ENCODE assay signal across 9 cellular contexts in genomic region chr14:23005861-23006534, GRCh38. TPM values are rescaled to one million over a fixed set of nuclear protein-coding genes. Genes with fewer than 3 reads are reported as not detected.
DNase-seq lines count a peak whose midpoint lies in the region; ATAC-seq and TF ChIP-seq lines count a peak whose summit lies in the region.
"Had no signal": no experiment of that assay in that cellular context is flagged by ENCODE, and none has a peak within 500 bp of the region (broad histone marks: within the 10 kb centered on the region; RNA-seq: fewer than 3 reads in every experiment).

No MANE protein-coding gene starts in this region.

- ATAC-seq in PC-3 = peak; percentile 3
- no peak for ATAC-seq in GM21619 (IDR thresholded peaks at IDR 0.05; ENCODE audit: unreplicated experiment)
- ATAC-seq in activated CD4-positive, CD25-positive, alpha-beta regulatory T cell treated with anti-CD3 and anti-CD28 coated beads, Interleukin-2, amount 50 U/mL, for 24 hours = no peak
- no peak for ATAC-seq in GM21447 (IDR thresholded peaks at IDR 0.05; ENCODE audit: unreplicated experiment)

- H2AFZ ChIP-seq in PC-3 (ENCODE audit: low read length) = peak overlapping the region; percentile 89

- no peaks in the 10 kb centered on the region for H3K27me3 ChIP-seq in PC-3 (ENCODE audit: low read length)

- peak overlapping the region; percentile 86 for H3K9ac ChIP-seq in PC-3 (ENCODE audit: low read length)

- POLR2A ChIA-PET in PC-3 (lab: Charles Lee; ENCODE audit: unreplicated experiment) = interaction anchor here (0.5 to 1.3 kb wide), 6 partner anchors 11 to 475 kb away, joined by 3 to 8 read pairs (median 4); partner anchors contain the start of genes ACIN1, AJUBA and C14orf119

- BruUV-seq in PC-3 (replicated peaks; lab: Mats Ljungman, UMichigan) = no TSS peak

- H3K4me2 ChIP-seq in PC-3 (ENCODE audit: low read length) = peak overlapping the region; percentile 89

- DNase-seq in GM12865 (ENCODE audit: low read depth) (no peak), PC-3 (peak; percentile 16), epithelial cell of prostate (ENCODE audit: low read depth, low spot score) (no peak), retinal pigment epithelial cell (ENCODE audit: low read depth) (no peak), NCI-H748 treated with DMSO at 0.1 percent for 48 hours (lab: John Stamatoyannopoulos, UW) (no peak)

- TF ChIP-seq CTCF in GM12865 (IDR thresholded peaks at IDR 0.05; ENCODE audit: insufficient read depth, low read depth, low read length, missing control alignments) (no peak), PC-3 (conservative IDR thresholded peaks at IDR 0.05; ENCODE audit: low read depth, low read length) (no peak), retinal pigment epithelial cell (conservative IDR thresholded peaks at IDR 0.05; ENCODE audit: low read depth, low read length) (no peak)

- H4K20me1 ChIP-seq in PC-3 (ENCODE audit: low read length) = no peaks in the 10 kb centered on the region

- H3K27ac ChIP-seq in PC-3 (ENCODE audit: low read length) (peak overlapping the region; percentile 90), epithelial cell of prostate (peak overlapping the region; percentile 82)

- peak overlapping the region; percentile 72 for H3K4me3 ChIP-seq in GM12865 (ENCODE audit: low read depth, low read length)
- H3K4me3 ChIP-seq in PC-3 (ENCODE audit: low read length) = peak overlapping the region; percentile 73
- peak overlapping the region; percentile 78 for H3K4me3 ChIP-seq in retinal pigment epithelial cell (ENCODE audit: low read length)

- H3F3A ChIP-seq in PC-3 (ENCODE audit: low read length, unreplicated experiment) = peaks cover 7% of the 10 kb centered on the region

- peaks cover 4% of the 10 kb centered on the region; the same call in 1 of the 2 replicates for H3K79me2 ChIP-seq in PC-3 (ENCODE audit: low read length)

- H3K9me2 ChIP-seq in PC-3 (replicated peaks; ENCODE audit: low read length) = no peaks in the 10 kb centered on the region

- no peaks in the 10 kb centered on the region for H3K36me3 ChIP-seq in PC-3 (ENCODE audit: low read depth, low read length)

- H3K4me1 ChIP-seq in PC-3 (ENCODE audit: insufficient read depth, low read length) = peaks cover 40% of the 10 kb centered on the region

- no peaks in the 10 kb centered on the region for H3K9me3 ChIP-seq in PC-3 (ENCODE audit: low read length)

- intact Hi-C loops in PC-3 (cut with micrococcal nuclease) = no loop called here

- CTCF ChIA-PET in PC-3 (lab: Charles Lee) = interaction anchor here (0.6 to 1.7 kb wide), 5 partner anchors 11 to 551 kb away, joined by 3 to 16 read pairs (median 6); no protein-coding TSS in a partner anchor

RNA-seq across cellular contexts. Expression of gene C14orf93, which starts 3.9 kb away (rescaled TPM):
- 5.8 and 6.2 TPM in 2 replicates for total RNA-seq in PC-3 (2014; rRNA removed)

RNA-seq across cellular contexts. Expression of gene AJUBA, which starts 23.6 kb away (rescaled TPM):
- 81.1 and 116 TPM in 2 replicates for total RNA-seq in PC-3 (2014; rRNA removed)

RNA-seq across cellular contexts. Expression of gene PSMB5, which starts 28.7 kb away (rescaled TPM):
- 368 and 424 TPM in 2 replicates for total RNA-seq in PC-3 (2014; rRNA removed)

RNA-seq across cellular contexts. Expression of gene PSMB11, which starts 36.0 kb away (rescaled TPM):
- total RNA-seq in PC-3 (2014; rRNA removed) = not detected in 2 replicates
- total RNA-seq: SK-MEL-5 had no signal

RNA-seq across cellular contexts. Expression of gene HAUS4, which starts 49.1 kb away (rescaled TPM):
- 54.5 and 56.2 TPM in 2 replicates for total RNA-seq in PC-3 (2014; rRNA removed)
